ENCODE assay signal across 9 cellular contexts in the genomic region with DNA sequence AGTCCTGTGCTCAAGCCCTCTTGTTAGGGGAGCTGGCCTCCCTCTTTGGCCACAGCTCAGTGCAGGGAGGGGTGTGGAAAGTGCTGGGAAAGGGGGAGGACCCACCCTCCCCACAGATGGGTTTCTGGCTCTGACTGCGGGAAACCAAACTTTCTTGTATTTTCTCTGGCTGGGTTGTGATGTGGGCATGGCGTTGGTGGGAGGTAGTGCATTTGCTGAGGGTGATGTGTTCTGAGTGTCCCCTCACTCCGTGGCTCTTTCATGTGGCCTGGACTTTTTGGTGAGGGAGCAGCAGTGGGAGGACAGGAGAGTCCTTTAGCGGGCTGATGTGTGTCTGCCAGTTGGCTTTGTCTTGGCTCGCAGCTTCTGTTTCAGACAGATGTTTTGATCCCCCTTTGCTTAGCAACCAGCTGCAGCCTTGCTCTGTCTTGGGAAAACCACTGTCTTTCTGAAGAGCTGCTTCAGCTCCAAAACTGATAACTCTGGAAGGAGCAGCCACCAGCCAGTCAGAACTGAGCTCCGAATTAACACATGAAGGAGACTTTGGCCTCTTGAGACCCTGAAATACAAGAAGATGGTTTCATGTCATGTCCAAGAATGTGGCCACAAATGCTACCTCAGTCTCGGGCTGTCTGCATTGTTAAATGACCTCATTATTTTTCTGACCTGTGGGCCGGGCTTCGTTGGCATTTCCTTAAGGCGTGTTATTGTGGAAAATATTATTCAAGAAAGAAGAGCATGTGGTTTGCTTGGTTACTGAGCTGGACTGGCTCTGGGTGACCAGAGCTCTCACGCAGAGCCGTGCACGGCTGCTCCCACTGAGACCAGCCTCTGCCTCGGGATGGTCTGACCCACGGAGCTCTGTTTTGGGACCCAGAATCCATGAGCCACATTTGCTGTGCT. TPM values are rescaled to one million over a fixed set of nuclear protein-coding genes. Genes with fewer than 3 reads are reported as not detected.
DNase-seq lines count a peak whose midpoint lies in the region; ATAC-seq and TF ChIP-seq lines count a peak whose summit lies in the region.
"Had no signal": no experiment of that assay in that cellular context is flagged by ENCODE, and none has a peak within 500 bp of the region (broad histone marks: within the 10 kb centered on the region; RNA-seq: fewer than 3 reads in every experiment).

No MANE protein-coding gene starts in this region.

- no peak overlapping the region for H2AK5ac ChIP-seq in H9 (ENCODE audit: insufficient read length, low read length)

- no peaks in the 10 kb centered on the region for H4K20me1 ChIP-seq in H9 (ENCODE audit: control insufficient read depth, insufficient read depth, insufficient read length)

- H3K27me3 ChIP-seq in H9 (ENCODE audit: insufficient read depth, low read length) (no peaks in the 10 kb centered on the region), foreskin keratinocyte (no peaks in the 10 kb centered on the region)

- no CpG with 5 or more reads among the region's 15 CpGs for WGBS in H9 (ENCODE audit: extremely low coverage, insufficient read length, low lambda C conversion rate)

- H2BK20ac ChIP-seq in H9 (ENCODE audit: low read depth, low read length, poor library complexity, severe bottlenecking), result peak overlapping the region; percentile 76

- H3K9ac ChIP-seq in H9 (ENCODE audit: extremely low read depth, insufficient read length, low read length), result no peak overlapping the region

- no peak overlapping the region for H2AFZ ChIP-seq in H9 (ENCODE audit: low read length)

- H2BK15ac ChIP-seq in H9 (ENCODE audit: low read depth, low read length), result no peak overlapping the region

- no peaks in the 10 kb centered on the region; the same call in 1 of the 2 replicates for H3K27me3 Mint-ChIP-seq in H9 (ENCODE audit: low read depth)
- H3K27me3 Mint-ChIP-seq in activated T-cell treated with anti-CD3 and anti-CD28 coated beads, Interleukin-2, amount 50 U/mL, for 4 hours (ENCODE audit: low read depth), result no peaks in the 10 kb centered on the region

- no peaks in the 10 kb centered on the region for H3K23me2 ChIP-seq in H9 (ENCODE audit: insufficient read length, low read depth, low read length, poor library complexity, severe bottlenecking)

- H3K27ac ChIP-seq in H9 (ENCODE audit: insufficient read length, low read depth, low read length) (no peak overlapping the region), foreskin keratinocyte (peak overlapping the region; percentile 58)
- H3K27ac ChIP-seq: SK-N-MC had no signal

- peaks cover 43% of the 10 kb centered on the region in 2 experiments for H3K4me1 Mint-ChIP-seq in H9
- peaks cover 52% of the 10 kb centered on the region for H3K4me1 Mint-ChIP-seq in activated T-cell treated with anti-CD3 and anti-CD28 coated beads, Interleukin-2, amount 50 U/mL, for 4 hours (ENCODE audit: low read depth)

- no peak overlapping the region for H2BK5ac ChIP-seq in H9 (ENCODE audit: insufficient read length, low read length)

- no peaks in the 10 kb centered on the region; the same call in 1 of the 2 replicates for H3K79me2 ChIP-seq in H9 (ENCODE audit: insufficient read depth, low read length)

- no peak overlapping the region; the same call in 1 of the 2 replicates for H3K4ac ChIP-seq in H9 (ENCODE audit: low read depth, low read length)

- H3K4me3 Mint-ChIP-seq in H9, result no peak overlapping the region
- no peak overlapping the region for H3K4me3 Mint-ChIP-seq in activated T-cell treated with anti-CD3 and anti-CD28 coated beads, Interleukin-2, amount 50 U/mL, for 4 hours

- peak overlapping the region; percentile 59 for H3K18ac ChIP-seq in H9 (ENCODE audit: insufficient read length, low read depth, low read length)

- peak; percentile 78 to 86 for ATAC-seq in activated T-cell treated with anti-CD3 and anti-CD28 coated beads, Interleukin-2, amount 50 U/mL, for 4 hours
- peak; percentile 49 for ATAC-seq in foreskin keratinocyte
- no peak for ATAC-seq in GM18909 (IDR thresholded peaks at IDR 0.05; ENCODE audit: poor library complexity, unreplicated experiment)
- ATAC-seq in GM18873 (IDR thresholded peaks at IDR 0.05; ENCODE audit: low FRiP score, unreplicated experiment), result no peak

- H3K23ac ChIP-seq in H9 (ENCODE audit: insufficient read length, low read depth, low read length), result no peak overlapping the region

- peaks cover 16% of the 10 kb centered on the region; the same call in 1 of the 2 replicates for H3K4me1 ChIP-seq in H9 (ENCODE audit: insufficient read depth, low read length)
- peaks cover 19% of the 10 kb centered on the region for H3K4me1 ChIP-seq in foreskin keratinocyte

- no peak overlapping the region for H3K4me2 ChIP-seq in H9 (ENCODE audit: insufficient read depth, insufficient read length, low read length)

- no peak for TF ChIP-seq CTCF in H9 (conservative IDR thresholded peaks at IDR 0.05)
- TF ChIP-seq CTCF in foreskin keratinocyte (conservative IDR thresholded peaks at IDR 0.05), result no peak

- no peak overlapping the region for H3T11ph ChIP-seq in H9 (ENCODE audit: low read length)

- peak overlapping the region; percentile 21 to 82 (median 39); a peak in 4 of 7 replicates for H3K27ac Mint-ChIP-seq in H9

- H3K14ac ChIP-seq in H9 (ENCODE audit: insufficient read depth, low read length), result peak overlapping the region; percentile 34; the same call in 1 of the 2 replicates

- peak overlapping the region; percentile 50 for H2BK120ac ChIP-seq in H9 (ENCODE audit: low read depth, low read length, poor library complexity, severe bottlenecking)

- no peak overlapping the region for H4K91ac ChIP-seq in H9 (ENCODE audit: insufficient read length, low read depth, low read length)

- H3K56ac ChIP-seq in H9 (ENCODE audit: insufficient read length, low read depth, low read length), result no peak overlapping the region

- peaks cover 3 to 8% (median 7%) of the 10 kb centered on the region in 3 experiments; a peak in 5 of 7 replicates for H3K36me3 Mint-ChIP-seq in H9 (ENCODE audit: insufficient read depth in 1 of 3, low read depth in 3 of 3)
- peaks cover 14% of the 10 kb centered on the region for H3K36me3 Mint-ChIP-seq in activated T-cell treated with anti-CD3 and anti-CD28 coated beads, Interleukin-2, amount 50 U/mL, for 4 hours (ENCODE audit: insufficient read depth)

- no peak overlapping the region for H4K8ac ChIP-seq in H9 (replicated peaks; ENCODE audit: insufficient read length, low read depth, low read length)

- H3K79me1 ChIP-seq in H9 (ENCODE audit: insufficient read depth, low read depth, low read length, poor library complexity, severe bottlenecking), result no peaks in the 10 kb centered on the region

- no peak overlapping the region for H2BK12ac ChIP-seq in H9 (ENCODE audit: insufficient read length, low read depth, low read length)

- intact Hi-C loops in posterior vena cava (cut with DNase I), result no loop called here

- no peak overlapping the region for H4K5ac ChIP-seq in H9 (ENCODE audit: insufficient read length, low read depth, low read length)

- peaks cover 0 to 4% of the 10 kb centered on the region in 2 experiments; a peak in 1 of 5 replicates for H3K9me3 Mint-ChIP-seq in H9
- H3K9me3 Mint-ChIP-seq in activated T-cell treated with anti-CD3 and anti-CD28 coated beads, Interleukin-2, amount 50 U/mL, for 4 hours, result no peaks in the 10 kb centered on the region

- no peak for DNase-seq in H9
- no peak for DNase-seq in activated T-cell treated with anti-CD3 and anti-CD28 coated beads, Interleukin-2, amount 50 U/mL, for 4 hours
- DNase-seq in foreskin keratinocyte, result peak in 1 of 2 donors; percentile 39
- DNase-seq in posterior vena cava (ENCODE audit: low spot score), result peak; percentile 89
- DNase-seq in DMS153 (lab: John Stamatoyannopoulos, UW), result no peak
- DNase-seq in NCI-H345 (lab: John Stamatoyannopoulos, UW), result no peak

- H3K9me3 ChIP-seq in H9 (ENCODE audit: control insufficient read depth, low read depth, low read length), result no peaks in the 10 kb centered on the region

RNA-seq across cellular contexts. Expression of gene SYNJ2, which starts 21.5 kb away (rescaled TPM):
- 24.5 and 25.4 TPM in 2 replicates for total RNA-seq in H9 (2021)
- total RNA-seq in activated T-cell treated with anti-CD3 and anti-CD28 coated beads, Interleukin-2, amount 50 U/mL, for 4 hours, result 10 to 100 TPM; 22.9 to 27.8 (median 24.2) TPM
- total RNA-seq in foreskin keratinocyte, result 15.7 and 16.2 TPM in 2 replicates
- polyA plus RNA-seq in foreskin keratinocyte, result 8.6 and 11.1 TPM in 2 replicates
- total RNA-seq in posterior vena cava, result 10 to 100 TPM; 19.6 to 30.4 TPM

Comparison
In these comparisons a context has a peak if more than half of its experiments do, and no peak if none do; other contexts are left out.
1. ATAC-seq: peak in activated T-cell treated with anti-CD3 and anti-CD28 coated beads, Interleukin-2, amount 50 U/mL, for 4 hours (2 of 2) and foreskin keratinocyte (single experiment); none in GM18909 (single experiment) and GM18873 (single experiment).